ENCODE assay signal across 2 cellular contexts in the genomic region with DNA sequence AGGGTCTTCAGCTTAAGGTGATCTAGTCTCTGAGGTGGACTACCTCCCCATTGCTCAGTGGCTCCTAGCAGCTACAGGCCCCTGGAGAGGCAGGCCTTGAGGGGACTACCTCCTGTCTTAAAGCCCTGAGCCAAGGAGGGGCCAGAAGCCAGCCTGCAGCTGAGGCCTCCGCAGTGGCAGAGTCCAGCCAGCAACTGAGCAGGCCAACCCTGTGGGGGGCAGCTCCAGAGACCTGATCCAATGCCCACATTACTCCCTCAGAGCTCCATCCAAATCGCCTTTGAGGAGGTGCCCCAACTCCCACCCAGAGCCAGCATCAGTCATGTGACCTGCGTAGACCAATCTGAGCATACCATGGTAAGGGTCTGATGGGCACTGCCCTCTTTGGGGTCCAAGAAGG.
TF ChIP-seq lines count a peak whose summit lies in the region.

No MANE protein-coding gene starts in this region.

TF ChIP-seq in GM12878, 131 proteins besides CTCF, POLR2A, EP300 and RAD21:
- TF ChIP-seq POLR2AphosphoS2 (IDR thresholded peaks at IDR 0.05; ENCODE audit: low read depth, low read length) = no peak
- no peak for TF ChIP-seq SRF (IDR thresholded peaks at IDR 0.05; ENCODE audit: low read depth in 2 of 2, low read length in 2 of 2)
- TF ChIP-seq MEF2A (IDR thresholded peaks at IDR 0.05; ENCODE audit: insufficient read depth, low read depth, low read length) = no peak
- no peak for TF ChIP-seq ASH2L (IDR thresholded peaks at IDR 0.05; ENCODE audit: borderline replicate concordance, low read depth)
- TF ChIP-seq CHD2 (IDR thresholded peaks at IDR 0.05; ENCODE audit: borderline replicate concordance, low read depth, low read length) = no peak
- no peak for TF ChIP-seq CUX1 (IDR thresholded peaks at IDR 0.05; ENCODE audit: insufficient replicate concordance, low read depth, low read length)
- no peak for TF ChIP-seq NFXL1 (IDR thresholded peaks at IDR 0.05; ENCODE audit: borderline replicate concordance)
- no peak for TF ChIP-seq POLR2AphosphoS5 (IDR thresholded peaks at IDR 0.05; ENCODE audit: low read length)
- TF ChIP-seq CEBPZ (IDR thresholded peaks at IDR 0.05; ENCODE audit: low read depth, low read length) = no peak
- TF ChIP-seq, protein P1, sequence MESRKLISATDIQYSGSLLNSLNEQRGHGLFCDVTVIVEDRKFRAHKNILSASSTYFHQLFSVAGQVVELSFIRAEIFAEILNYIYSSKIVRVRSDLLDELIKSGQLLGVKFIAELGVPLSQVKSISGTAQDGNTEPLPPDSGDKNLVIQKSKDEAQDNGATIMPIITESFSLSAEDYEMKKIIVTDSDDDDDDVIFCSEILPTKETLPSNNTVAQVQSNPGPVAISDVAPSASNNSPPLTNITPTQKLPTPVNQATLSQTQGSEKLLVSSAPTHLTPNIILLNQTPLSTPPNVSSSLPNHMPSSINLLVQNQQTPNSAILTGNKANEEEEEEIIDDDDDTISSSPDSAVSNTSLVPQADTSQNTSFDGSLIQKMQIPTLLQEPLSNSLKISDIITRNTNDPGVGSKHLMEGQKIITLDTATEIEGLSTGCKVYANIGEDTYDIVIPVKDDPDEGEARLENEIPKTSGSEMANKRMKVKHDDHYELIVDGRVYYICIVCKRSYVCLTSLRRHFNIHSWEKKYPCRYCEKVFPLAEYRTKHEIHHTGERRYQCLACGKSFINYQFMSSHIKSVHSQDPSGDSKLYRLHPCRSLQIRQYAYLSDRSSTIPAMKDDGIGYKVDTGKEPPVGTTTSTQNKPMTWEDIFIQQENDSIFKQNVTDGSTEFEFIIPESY (IDR thresholded peaks at IDR 0.05) = no peak
- TF ChIP-seq NBN (IDR thresholded peaks at IDR 0.05) = no peak
- TF ChIP-seq IKZF1 (conservative IDR thresholded peaks at IDR 0.05) = no peak
- TF ChIP-seq KLF5 (IDR thresholded peaks at IDR 0.05; ENCODE audit: partially characterized antibody) = no peak
- no peak for TF ChIP-seq SMARCA5 (IDR thresholded peaks at IDR 0.05)
- no peak for TF ChIP-seq DPF2 (IDR thresholded peaks at IDR 0.05)
- no peak for TF ChIP-seq ESRRA (IDR thresholded peaks at IDR 0.05; ENCODE audit: low read length)
- no peak for TF ChIP-seq SPI1 (IDR thresholded peaks at IDR 0.05; ENCODE audit: borderline replicate concordance, insufficient read depth, low read depth, low read length)
- TF ChIP-seq ATF7 (IDR thresholded peaks at IDR 0.05; ENCODE audit: low read depth) = no peak
- no peak for TF ChIP-seq CHD4 (IDR thresholded peaks at IDR 0.05)
- no peak for TF ChIP-seq PAX5 (IDR thresholded peaks at IDR 0.05; ENCODE audit: borderline replicate concordance, low read depth, low read length)

TF ChIP-seq in neural cell, 6 proteins besides CTCF, POLR2A, EP300 and RAD21:
- TF ChIP-seq POLR2AphosphoS5 (IDR thresholded peaks at IDR 0.05) (no peak), TAF1 (IDR thresholded peaks at IDR 0.05; ENCODE audit: low read depth) (no peak), MXI1 (conservative IDR thresholded peaks at IDR 0.05; ENCODE audit: poor library complexity, severe bottlenecking) (no peak), SMC3 (conservative IDR thresholded peaks at IDR 0.05; ENCODE audit: poor library complexity) (no peak), REST (IDR thresholded peaks at IDR 0.05; ENCODE audit: borderline replicate concordance) (no peak), EZH2 (IDR thresholded peaks at IDR 0.05; ENCODE audit: borderline replicate concordance, insufficient read depth, low read length, poor library complexity, severe bottlenecking) (no peak)
TF ChIP-seq in neural cell: peak in this region for 0.
